In the genomic region with DNA sequence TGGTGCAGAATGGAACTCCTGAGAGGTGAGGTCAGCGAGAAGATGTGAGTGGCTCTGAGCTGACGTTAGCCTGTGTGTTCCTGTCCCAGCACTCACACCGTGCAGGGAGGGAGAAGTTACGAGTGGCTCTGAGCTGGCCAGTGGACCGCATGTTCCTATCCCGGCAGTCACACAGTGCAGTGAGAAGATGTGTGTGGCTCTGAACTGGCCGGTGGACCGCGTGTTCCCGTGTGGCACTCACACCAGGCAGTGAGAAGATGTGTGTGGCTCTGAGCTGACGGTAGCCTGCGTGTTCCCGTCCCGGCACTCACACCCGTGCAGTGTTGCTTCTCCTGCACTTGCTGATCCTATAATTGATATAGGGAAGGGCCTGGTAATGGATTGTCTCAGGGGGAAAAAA, we compare ENCODE assay signal across 22 cellular contexts. TPM values are rescaled to one million over a fixed set of nuclear protein-coding genes. Genes with fewer than 3 reads are reported as not detected.
DNase-seq lines count a peak whose midpoint lies in the region; ATAC-seq and TF ChIP-seq lines count a peak whose summit lies in the region.
"Had no signal": no experiment of that assay in that cellular context is flagged by ENCODE, and none has a peak within 500 bp of the region (broad histone marks: within the 10 kb centered on the region; RNA-seq: fewer than 3 reads in every experiment).

No MANE protein-coding gene starts in this region.

- no peaks in the 10 kb centered on the region for H3K27me3 ChIP-seq in right atrium auricular region
- no peaks in the 10 kb centered on the region for H3K27me3 ChIP-seq in CD8-positive, alpha-beta T cell (ENCODE audit: insufficient read depth, low read length)
- H3K27me3 ChIP-seq: hepatocyte, pancreas had no signal

- no peaks in the 10 kb centered on the region for H3K9me3 ChIP-seq in right atrium auricular region
- H3K9me3 ChIP-seq in CD8-positive, alpha-beta T cell (ENCODE audit: low read length): no peaks in the 10 kb centered on the region
- H3K9me3 ChIP-seq: pancreas had no signal

- peaks cover 16% of the 10 kb centered on the region for H3K36me3 Mint-ChIP-seq in activated T-helper 17 cell treated with anti-CD3 and anti-CD28 coated beads, Interleukin-2, amount 50 U/mL, for 72 hours (ENCODE audit: low read depth)
- H3K36me3 Mint-ChIP-seq in CD8-positive, alpha-beta T cell: peaks cover 21% of the 10 kb centered on the region

- H3K4me3 Mint-ChIP-seq in activated T-helper 17 cell treated with anti-CD3 and anti-CD28 coated beads, Interleukin-2, amount 50 U/mL, for 72 hours: no peak overlapping the region
- H3K4me3 Mint-ChIP-seq in CD8-positive, alpha-beta T cell: no peak overlapping the region
- H3K4me3 Mint-ChIP-seq: CD8-positive, alpha-beta memory T cell had no signal

- H3K4me1 Mint-ChIP-seq in activated T-helper 17 cell treated with anti-CD3 and anti-CD28 coated beads, Interleukin-2, amount 50 U/mL, for 72 hours: peaks cover 21% of the 10 kb centered on the region
- peaks cover 48% of the 10 kb centered on the region for H3K4me1 Mint-ChIP-seq in CD8-positive, alpha-beta T cell (ENCODE audit: low read depth)

- DNase-seq in left ventricle myocardium superior (no peak), right atrium auricular region (ENCODE audit: low spot score) (no peak), mesenteric fat pad (ENCODE audit: low spot score) (peak; percentile 82), T-helper 2 cell (no peak), CD1c-positive myeloid dendritic cell (ENCODE audit: extremely low spot score) (no peak)
- DNase-seq in CD8-positive, alpha-beta T cell: no peak
- DNase-seq: activated CD4-positive, alpha-beta T cell treated with anti-CD3 and anti-CD28 coated beads for 4 hours; activated gamma-delta T cell treated with Interleukin-2 at 50 U/mL for 16 hours; CD8-positive, alpha-beta memory T cell; cortex of kidney; DMS79 treated with DMSO at 0.1 percent for 48 hours; NCI-H1930; NCI-H510A; NK-92 treated with Interleukin-12 subunit alpha and Interleukin-12 subunit beta, amount 100 ng/mL, for 24 hours; pancreas; SHP77; SW 1271 had no signal

- peak; percentile 40 for ATAC-seq in left ventricle myocardium superior
- ATAC-seq in activated T-helper 17 cell treated with anti-CD3 and anti-CD28 coated beads, Interleukin-2, amount 50 U/mL, for 72 hours (replicated peaks): no peak
- no peak for ATAC-seq in GM21717 (IDR thresholded peaks at IDR 0.05; ENCODE audit: unreplicated experiment)
- ATAC-seq in CD8-positive, alpha-beta T cell: no peak

- H3K9me3 Mint-ChIP-seq in activated T-helper 17 cell treated with anti-CD3 and anti-CD28 coated beads, Interleukin-2, amount 50 U/mL, for 72 hours: no peaks in the 10 kb centered on the region
- no peaks in the 10 kb centered on the region for H3K9me3 Mint-ChIP-seq in CD8-positive, alpha-beta T cell
- H3K9me3 Mint-ChIP-seq: CD8-positive, alpha-beta memory T cell; naive B cell had no signal

- POLR2A ChIA-PET in CD8-positive, alpha-beta T cell (lab: Charles Lee): interaction anchor here (0.6 kb wide), 1 partner anchor 11 kb away, joined by 3 read pairs; no protein-coding TSS in a partner anchor

- no peaks in the 10 kb centered on the region for H3K27me3 Mint-ChIP-seq in activated T-helper 17 cell treated with anti-CD3 and anti-CD28 coated beads, Interleukin-2, amount 50 U/mL, for 72 hours
- no peaks in the 10 kb centered on the region for H3K27me3 Mint-ChIP-seq in CD8-positive, alpha-beta T cell (ENCODE audit: low read depth)
- H3K27me3 Mint-ChIP-seq: CD8-positive, alpha-beta memory T cell; naive B cell had no signal

- peak overlapping the region; percentile 19 for H3K27ac Mint-ChIP-seq in activated T-helper 17 cell treated with anti-CD3 and anti-CD28 coated beads, Interleukin-2, amount 50 U/mL, for 72 hours
- H3K27ac Mint-ChIP-seq in CD8-positive, alpha-beta T cell: no peak overlapping the region

- no peaks in the 10 kb centered on the region for H3K36me3 ChIP-seq in right atrium auricular region
- H3K36me3 ChIP-seq in CD8-positive, alpha-beta T cell (ENCODE audit: insufficient read depth, low read length): peaks cover 4% of the 10 kb centered on the region
- H3K36me3 ChIP-seq: pancreas had no signal

- no peak for TF ChIP-seq CTCF in right atrium auricular region (IDR thresholded peaks at IDR 0.05)
- no peak for TF ChIP-seq CTCF in CD8-positive, alpha-beta T cell (IDR thresholded peaks at IDR 0.05)

- H3K4me3 ChIP-seq in right atrium auricular region: no peak overlapping the region
- no peak overlapping the region for H3K4me3 ChIP-seq in CD8-positive, alpha-beta T cell (ENCODE audit: low read depth, low read length)
- H3K4me3 ChIP-seq: hepatocyte, pancreas had no signal

- intact Hi-C loops in left ventricle myocardium superior (cut with micrococcal nuclease): no loop called here
- intact Hi-C loops in CD8-positive, alpha-beta T cell (cut with DNase I, micrococcal nuclease): no loop called here

- H3K4me1 ChIP-seq in right atrium auricular region: peaks cover 0 to 16% of the 10 kb centered on the region in 2 donors
- H3K4me1 ChIP-seq in CD8-positive, alpha-beta T cell (ENCODE audit: insufficient read depth, low read length): peaks cover 19% of the 10 kb centered on the region

- H3K27ac ChIP-seq in right atrium auricular region: no peak overlapping the region
- H3K27ac ChIP-seq in CD8-positive, alpha-beta T cell (ENCODE audit: low read depth, low read length): no peak overlapping the region
- H3K27ac ChIP-seq: KMS-11, pancreas had no signal

- CTCF ChIA-PET in CD8-positive, alpha-beta T cell (lab: Charles Lee): interaction anchor here (1.4 to 1.9 kb wide), 3 partner anchors 41 to 193 kb away, joined by 3 to 4 read pairs (median 3); no protein-coding TSS in a partner anchor

RNA-seq across cellular contexts. Expression of a gene that starts 59.9 kb away (rescaled TPM):
- total RNA-seq in left ventricle myocardium superior (3.0 TPM), right atrium auricular region (1 to 10 TPM; 1.5 to 2.4 TPM), mesenteric fat pad (5.8 TPM)
- total RNA-seq in activated T-helper 17 cell treated with anti-CD3 and anti-CD28 coated beads, Interleukin-2, amount 50 U/mL, for 72 hours: 10 to 100 TPM in 1 of 2 donors, 1 to 10 TPM in 1; 8.2 to 11.4 TPM
- total RNA-seq in CD8-positive, alpha-beta T cell: 10 to 100 TPM; 38.2 to 39.6 TPM
